4 cellular contexts compared by ENCODE assay signal in the genomic region with DNA sequence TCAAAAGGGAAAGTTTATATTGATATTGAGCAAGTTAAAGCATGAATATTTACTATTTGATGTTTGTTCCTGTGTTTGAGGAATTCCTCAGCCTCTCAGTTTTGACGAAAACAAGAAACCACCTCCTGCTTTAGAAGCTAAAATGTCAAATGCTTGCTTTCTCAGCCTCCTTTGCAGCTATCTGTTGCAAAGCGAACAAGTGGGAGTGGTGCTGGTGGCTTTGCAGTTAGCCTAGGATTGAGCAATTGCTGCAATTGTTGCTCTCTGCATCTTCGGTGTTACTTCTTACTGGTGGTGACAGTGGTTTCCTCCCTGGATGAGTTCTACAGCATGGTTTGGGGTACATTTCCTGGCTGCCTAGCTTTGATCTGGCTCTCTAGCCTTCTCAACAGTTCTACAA. TPM values are rescaled to one million over a fixed set of nuclear protein-coding genes. Genes with fewer than 3 reads are reported as not detected.
"Had no signal": no experiment of that assay in that cellular context is flagged by ENCODE, and none has a peak within 500 bp of the region (broad histone marks: within the 10 kb centered on the region; RNA-seq: fewer than 3 reads in every experiment).

No MANE protein-coding gene starts in this region.

RNA-seq across cellular contexts. Expression of a gene that starts 1.8 kb away (rescaled TPM):
- total RNA-seq: LHCN-M2, M059J, MCF 10A, NCI-H460 had no signal
